9 cellular contexts compared by ENCODE assay signal in the genomic region with DNA sequence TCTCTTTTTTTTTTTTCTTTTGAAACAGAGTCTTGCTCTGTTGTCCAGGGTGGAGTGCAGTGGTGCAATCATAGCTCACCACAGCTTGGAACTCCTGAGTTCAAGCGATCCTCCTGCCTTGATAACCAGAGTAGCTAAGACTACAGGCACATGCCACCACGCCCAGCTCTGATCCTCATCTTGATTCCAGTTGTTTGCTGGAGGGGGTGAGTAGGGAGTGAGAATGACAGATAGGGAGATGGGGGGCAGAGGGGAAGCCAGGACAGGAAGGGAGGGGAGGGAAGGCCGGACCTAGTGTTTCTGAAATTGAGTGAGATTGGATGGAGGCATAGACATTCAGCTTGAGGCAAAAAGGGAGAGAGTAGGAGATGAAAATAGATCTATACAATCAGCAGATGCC. TPM values are rescaled to one million over a fixed set of nuclear protein-coding genes. Genes with fewer than 3 reads are reported as not detected.
"Had no signal": no experiment of that assay in that cellular context is flagged by ENCODE, and none has a peak within 500 bp of the region (broad histone marks: within the 10 kb centered on the region; RNA-seq: fewer than 3 reads in every experiment).

No MANE protein-coding gene starts in this region.

- H3K4me2 ChIP-seq: GM23338 had no signal

- H3K4me1 ChIP-seq: HAP-1 had no signal

- H2AFZ ChIP-seq: GM23338 had no signal

- ATAC-seq: GM23338, HCT116, HepG2 had no signal

- H3K27ac Mint-ChIP-seq: GM23338, HFFc6, IgD-negative memory B cell had no signal

- H3K9me3 ChIP-seq: HAP-1 had no signal

- DNase-seq: H7, HFFc6 had no signal

- H3K4me3 ChIP-seq: GM23338, HAP-1 had no signal

- H3K36me3 Mint-ChIP-seq: IgD-negative memory B cell had no signal

- H3K36me3 ChIP-seq: HAP-1 had no signal

- H3K4me3 Mint-ChIP-seq: GM23338, HFFc6, IgD-negative memory B cell had no signal

- H3K27ac ChIP-seq: HL-60 had no signal

- FAIRE-seq: HepG2 had no signal

RNA-seq across cellular contexts. Expression of gene CPXM2, which starts 25.2 kb away (rescaled TPM):
- total RNA-seq: H4, HepG2, HFFc6 had no signal
- polyA plus RNA-seq: IgD-negative memory B cell had no signal
